In genomic region chr16:85011846-85012284, GRCh38 we compare ENCODE assay signal across 8 cellular contexts. TPM values are rescaled to one million over a fixed set of nuclear protein-coding genes. Genes with fewer than 3 reads are reported as not detected.
DNase-seq lines count a peak whose midpoint lies in the region; TF ChIP-seq lines count a peak whose summit lies in the region.

No MANE protein-coding gene starts in this region.

- H3K4me3 Mint-ChIP-seq in osteocyte (ENCODE audit: unreplicated experiment): peak overlapping the region; percentile 97

- H3K4me3 ChIP-seq in DOHH2 (ENCODE audit: low read length): peak overlapping the region; percentile 91
- peak overlapping the region; percentile 83 for H3K4me3 ChIP-seq in OCI-LY3 (ENCODE audit: low read length)
- peak overlapping the region; percentile 92 for H3K4me3 ChIP-seq in epithelial cell of proximal tubule (ENCODE audit: low read depth, low read length)

- H3K79me2 ChIP-seq in DOHH2 (ENCODE audit: control insufficient read depth, low read length) (peaks cover 42% of the 10 kb centered on the region), OCI-LY3 (ENCODE audit: low read length) (peaks cover 42% of the 10 kb centered on the region)

- no peaks in the 10 kb centered on the region for H3K36me3 Mint-ChIP-seq in osteocyte (ENCODE audit: unreplicated experiment)

- H3K27me3 ChIP-seq in DOHH2 (ENCODE audit: control insufficient read depth, low read length): peaks cover 5% of the 10 kb centered on the region; the same call in 1 of the 2 replicates
- H3K27me3 ChIP-seq in OCI-LY3 (ENCODE audit: low read depth, low read length): peaks cover 6% of the 10 kb centered on the region

- no peaks in the 10 kb centered on the region for H3K9me2 ChIP-seq in DOHH2 (replicated peaks; ENCODE audit: control insufficient read depth, low read length)

- H3K27ac ChIP-seq in DOHH2 (ENCODE audit: low read depth, low read length): peak overlapping the region; percentile 83
- H3K27ac ChIP-seq in OCI-LY3 (ENCODE audit: low read length): peak overlapping the region; percentile 68

- DNase-seq in epithelial cell of proximal tubule (ENCODE audit: low read depth) (no peak), osteocyte (ENCODE audit: extremely low spot score, unreplicated experiment) (no peak), NOMO-1 treated with dmso at 0.1 percent for 144 hours (lab: John Stamatoyannopoulos, UW; ENCODE audit: unreplicated experiment) (no peak), NCI-H526 treated with DMSO at 0.1 percent for 48 hours (lab: John Stamatoyannopoulos, UW) (no peak), epidermal melanocyte (ENCODE audit: insufficient read length, low spot score) (no peak)
- DNase-seq in activated effector memory CD4-positive, alpha-beta T cell treated with anti-CD3 and anti-CD28 coated beads, Interleukin-2, amount 50 U/mL, for 16 hours: no peak

- H3K36me3 ChIP-seq in DOHH2 (ENCODE audit: control insufficient read depth, low read length): peaks cover 4% of the 10 kb centered on the region; the same call in 1 of the 2 replicates
- no peaks in the 10 kb centered on the region for H3K36me3 ChIP-seq in OCI-LY3 (replicated peaks; ENCODE audit: low read depth, low read length)

- H3K9ac ChIP-seq in OCI-LY3 (ENCODE audit: low read length): peak overlapping the region; percentile 92

- H2AFZ ChIP-seq in OCI-LY3 (ENCODE audit: low read depth, low read length): peak overlapping the region; percentile 83

- peaks cover 41% of the 10 kb centered on the region for H3K4me1 Mint-ChIP-seq in osteocyte (ENCODE audit: unreplicated experiment)

- peak overlapping the region; percentile 100 for H3K27ac Mint-ChIP-seq in osteocyte (ENCODE audit: unreplicated experiment)

- H3K4me1 ChIP-seq in DOHH2 (ENCODE audit: control insufficient read depth, low read length): peaks cover 12% of the 10 kb centered on the region
- peaks cover 7% of the 10 kb centered on the region for H3K4me1 ChIP-seq in OCI-LY3 (ENCODE audit: low read length)

- H3K4me2 ChIP-seq in DOHH2 (ENCODE audit: low read length) (peak overlapping the region; percentile 86), OCI-LY3 (ENCODE audit: low read length) (peak overlapping the region; percentile 89)

- H4K20me1 ChIP-seq in DOHH2 (ENCODE audit: control insufficient read depth, insufficient read depth, low read depth, low read length) (no peaks in the 10 kb centered on the region), OCI-LY3 (ENCODE audit: insufficient read depth, low read length) (0 out of 2 replicates have a peak, but pooled peaks cover 2% of the 10 kb centered on the region)

- H3K9me3 ChIP-seq in DOHH2 (ENCODE audit: control insufficient read depth, insufficient read depth, low read length): no peaks in the 10 kb centered on the region
- no peaks in the 10 kb centered on the region for H3K9me3 ChIP-seq in OCI-LY3 (ENCODE audit: insufficient read depth, low read length)

- no peaks in the 10 kb centered on the region for H3F3A ChIP-seq in DOHH2 (ENCODE audit: control insufficient read depth, insufficient read depth)

- no peaks in the 10 kb centered on the region for H3K9me3 Mint-ChIP-seq in osteocyte (ENCODE audit: unreplicated experiment)

- TF ChIP-seq CTCF in DOHH2 (IDR thresholded peaks at IDR 0.05; ENCODE audit: low read depth, low read length, poor library complexity, severe bottlenecking) (no peak), OCI-LY3 (IDR thresholded peaks at IDR 0.05; ENCODE audit: low read depth, low read length) (no peak), epithelial cell of proximal tubule (conservative IDR thresholded peaks at IDR 0.05; ENCODE audit: low read depth, low read length) (no peak), osteocyte (IDR thresholded peaks at IDR 0.05) (no peak)

- no peaks in the 10 kb centered on the region for H3K27me3 Mint-ChIP-seq in osteocyte (ENCODE audit: unreplicated experiment)

RNA-seq across cellular contexts. Expression of gene ZDHHC7, which starts 0.5 kb away (rescaled TPM):
- 61.4 and 74.1 TPM in 2 replicates for total RNA-seq in epithelial cell of proximal tubule
- total RNA-seq in osteocyte: 53.6 and 53.7 TPM in 2 replicates

RNA-seq across cellular contexts. Expression of gene KIAA0513, which starts 15.7 kb away (rescaled TPM):
- total RNA-seq in epithelial cell of proximal tubule: 6.8 and 12.5 TPM in 2 replicates
- 10.6 and 12.4 TPM in 2 replicates for total RNA-seq in osteocyte
